8 cellular contexts compared by ENCODE assay signal in the genomic region with DNA sequence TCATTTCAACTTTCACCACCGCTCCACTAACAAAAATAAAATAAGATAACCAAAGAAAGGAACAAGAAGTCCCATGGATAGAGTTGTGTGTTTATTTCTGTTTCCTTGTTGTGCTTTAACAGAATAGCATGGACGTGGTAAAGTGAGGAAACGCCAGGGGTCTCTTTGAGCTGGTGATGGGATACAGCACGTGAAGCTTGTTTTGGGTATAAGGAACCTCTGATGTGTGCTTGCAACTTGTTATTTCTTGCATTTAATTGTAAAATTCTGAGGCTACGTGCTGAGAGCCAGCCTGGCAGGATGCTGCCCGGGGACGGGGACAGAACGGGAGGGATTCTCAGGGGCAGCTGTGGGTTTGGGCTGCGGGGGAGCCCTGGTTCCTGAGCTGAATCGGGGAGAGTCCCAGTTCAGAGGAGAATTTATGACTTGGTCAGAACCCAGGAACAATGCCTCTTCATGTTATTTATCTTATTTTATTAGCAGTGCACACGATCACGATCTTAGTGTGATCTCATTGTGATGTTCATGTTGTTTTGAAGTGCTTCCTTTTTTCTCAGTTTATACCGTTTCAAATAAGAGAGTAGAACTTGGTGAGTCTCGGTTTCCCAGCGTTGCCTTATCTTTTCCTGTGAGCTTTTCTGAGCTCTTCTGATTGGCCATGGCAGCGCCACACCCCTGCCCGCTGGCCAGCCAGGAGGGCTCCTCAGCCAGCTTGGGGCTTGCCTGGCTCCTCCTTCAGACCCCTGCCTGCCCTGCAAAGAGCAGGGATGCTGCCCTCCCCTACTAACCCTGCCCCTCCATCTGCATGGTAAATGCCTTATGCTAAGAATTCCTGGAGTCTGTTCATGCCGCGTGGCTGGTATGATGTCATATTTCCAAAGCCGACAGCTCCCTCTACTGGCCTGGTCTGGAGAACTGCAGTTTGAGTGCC.
DNase-seq lines count a peak whose midpoint lies in the region; ATAC-seq and TF ChIP-seq lines count a peak whose summit lies in the region.

No MANE protein-coding gene starts in this region.

- H3K36me3 ChIP-seq in OCI-LY3 (replicated peaks; ENCODE audit: low read depth, low read length) (peaks cover 22% of the 10 kb centered on the region), mucosa of descending colon (ENCODE audit: low read depth) (no peaks in the 10 kb centered on the region)

- no peaks in the 10 kb centered on the region for H4K20me1 ChIP-seq in OCI-LY3 (ENCODE audit: insufficient read depth, low read length)

- H3K27me3 ChIP-seq in OCI-LY3 (ENCODE audit: low read depth, low read length) = no peaks in the 10 kb centered on the region

- H3K79me2 ChIP-seq in OCI-LY3 (ENCODE audit: low read length) = peaks cover 90% of the 10 kb centered on the region

- H3K4me3 ChIP-seq in OCI-LY3 (ENCODE audit: low read length) (peak overlapping the region; percentile 60), epithelial cell of proximal tubule (ENCODE audit: low read depth, low read length) (peak overlapping the region; percentile 34), mucosa of descending colon (no peak overlapping the region)

- H3K4me2 ChIP-seq in OCI-LY3 (ENCODE audit: low read length) = peak overlapping the region; percentile 81

- ATAC-seq in GM21526 (IDR thresholded peaks at IDR 0.05; ENCODE audit: low FRiP score, unreplicated experiment) (peak; percentile 43), mucosa of descending colon (peak; percentile 86)

- intact Hi-C loops in mucosa of descending colon (cut with DNase I, micrococcal nuclease) = loop anchor here (1.0 to 10.0 kb wide), 3 partner anchors 175 to 343 kb away; no protein-coding TSS in a partner anchor

- H3K27ac ChIP-seq in OCI-LY3 (ENCODE audit: low read length) = peak overlapping the region; percentile 94

- TF ChIP-seq CTCF in OCI-LY3 (IDR thresholded peaks at IDR 0.05; ENCODE audit: low read depth, low read length) (peak; percentile 85), epithelial cell of proximal tubule (conservative IDR thresholded peaks at IDR 0.05; ENCODE audit: low read depth, low read length) (peak; percentile 93), mucosa of descending colon (IDR thresholded peaks at IDR 0.05) (peak; percentile 75)

- DNase-seq in DMS153 (lab: John Stamatoyannopoulos, UW) = peak; percentile 96
- peak; percentile 88 for DNase-seq in HuH-7 (ENCODE audit: low spot score)
- DNase-seq in activated T-cell treated with anti-CD3 and anti-CD28 coated beads for 4 hours = peak; percentile 76
- DNase-seq in epithelial cell of proximal tubule (ENCODE audit: low read depth) = peak; percentile 89
- peak; percentile 74 to 80 (median 80) for DNase-seq in mucosa of descending colon
- peak; percentile 44 for DNase-seq in stimulated activated CD8-positive, alpha-beta memory T cell treated with anti-CD3 and anti-CD28 coated beads, Interleukin-4, amount 100 ng/mL, for 24 hours (ENCODE audit: low read depth)

- peaks cover 95% of the 10 kb centered on the region for H3K4me1 ChIP-seq in OCI-LY3 (ENCODE audit: low read length)
- H3K4me1 ChIP-seq in mucosa of descending colon (ENCODE audit: low read depth) = peaks cover 15% of the 10 kb centered on the region

- H2AFZ ChIP-seq in OCI-LY3 (ENCODE audit: low read depth, low read length) = no peak overlapping the region

- H3K9me3 ChIP-seq in OCI-LY3 (ENCODE audit: insufficient read depth, low read length) (no peaks in the 10 kb centered on the region), mucosa of descending colon (no peaks in the 10 kb centered on the region)

- H3K9ac ChIP-seq in OCI-LY3 (ENCODE audit: low read length) = peak overlapping the region; percentile 69

Comparison
In these comparisons a context has a peak if more than half of its experiments do, and no peak if none do; other contexts are left out.
1. DNase-seq: peak in every context shown above with its lines; median percentile 96 in DMS153; 89 in epithelial cell of proximal tubule; 88 in HuH-7; 80 in mucosa of descending colon; 76 in activated T-cell treated with anti-CD3 and anti-CD28 coated beads for 4 hours; 44 in stimulated activated CD8-positive, alpha-beta memory T cell treated with anti-CD3 and anti-CD28 coated beads, Interleukin-4, amount 100 ng/mL, for 24 hours.